Comparison of ENCODE assay signal across 23 cellular contexts in the genomic region with DNA sequence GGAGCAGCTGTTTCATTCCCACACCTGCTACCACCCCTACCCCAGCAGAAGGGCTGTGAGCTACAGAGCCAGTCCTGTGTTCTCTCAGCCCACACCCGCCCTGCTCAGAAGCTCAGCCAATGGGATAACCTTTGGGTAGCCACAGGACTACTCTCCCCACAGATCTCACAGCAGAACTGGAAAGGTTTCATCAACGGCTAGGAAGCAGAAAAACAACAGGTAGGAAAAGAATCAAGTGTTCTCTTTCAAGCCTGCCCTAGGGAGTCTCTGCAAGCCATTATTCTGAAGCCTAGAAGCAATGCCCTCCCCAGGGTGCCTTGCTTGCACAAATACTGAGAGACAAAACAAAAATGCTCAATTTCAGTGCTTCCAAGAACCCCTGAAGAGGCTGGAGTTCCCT.
DNase-seq lines count a peak whose midpoint lies in the region; ATAC-seq and TF ChIP-seq lines count a peak whose summit lies in the region.
"Had no signal": no experiment of that assay in that cellular context is flagged by ENCODE, and none has a peak within 500 bp of the region (broad histone marks: within the 10 kb centered on the region; RNA-seq: fewer than 3 reads in every experiment).

No MANE protein-coding gene starts in this region.

- no peak overlapping the region for H3K4ac ChIP-seq in mesendoderm (ENCODE audit: low read depth, low read length)

- H2BK120ac ChIP-seq in mesendoderm (ENCODE audit: low read depth, low read length) = no peak overlapping the region

- no peaks in the 10 kb centered on the region for H3K9me3 Mint-ChIP-seq in WTC11
- H3K9me3 Mint-ChIP-seq: activated naive CD8-positive, alpha-beta T cell treated with anti-CD3 and anti-CD28 coated beads, Interleukin-2, amount 10 ng/mL, durations not matched to agents 7 days and 5 days had no signal

- H3K23ac ChIP-seq in mesendoderm (ENCODE audit: low read length) = no peak overlapping the region

- no peak overlapping the region for H2BK5ac ChIP-seq in mesendoderm (ENCODE audit: low read length)

- no peak for TF ChIP-seq CTCF in WTC11 (IDR thresholded peaks at IDR 0.05)

- no peak overlapping the region for H3K56ac ChIP-seq in mesendoderm (ENCODE audit: low read length)

- H3K4me1 ChIP-seq in HUES64 (ENCODE audit: insufficient read depth, low read length) (peaks cover 19% of the 10 kb centered on the region), mesendoderm (ENCODE audit: control insufficient read depth, low read depth, low read length) (no peaks in the 10 kb centered on the region)
- H3K4me1 ChIP-seq: colonic mucosa, Peyer's patch, right lobe of liver had no signal

- no peak overlapping the region for H2AK5ac ChIP-seq in mesendoderm (ENCODE audit: low read length)

- no peak overlapping the region for H3K4me3 ChIP-seq in HUES64 (ENCODE audit: low read length)
- H3K4me3 ChIP-seq in mesendoderm (ENCODE audit: low read length) = no peak overlapping the region
- H3K4me3 ChIP-seq: colonic mucosa, GM23248, Peyer's patch, right lobe of liver, tibial artery had no signal

- ATAC-seq in WTC11 = peak; percentile 99
- ATAC-seq: HepG2, right lobe of liver had no signal

- H3K4me1 Mint-ChIP-seq in WTC11 = peaks cover 41% of the 10 kb centered on the region
- H3K4me1 Mint-ChIP-seq: activated naive CD8-positive, alpha-beta T cell treated with anti-CD3 and anti-CD28 coated beads, Interleukin-2, amount 10 ng/mL, durations not matched to agents 7 days and 5 days; CD8-positive, alpha-beta memory T cell; naive B cell had no signal

- no peak overlapping the region for H3K4me2 ChIP-seq in mesendoderm (ENCODE audit: low read length)

- POLR2A ChIA-PET in WTC11 (lab: Charles Lee) = interaction anchor here (0.7 kb wide), 2 partner anchors 10 to 646 kb away, joined by 3 to 10 read pairs; no protein-coding TSS in a partner anchor

- H3K27me3 ChIP-seq in HUES64 (ENCODE audit: insufficient read depth, low read length) (peaks cover 24% of the 10 kb centered on the region), mesendoderm (ENCODE audit: insufficient read depth, low read length, poor library complexity) (no peaks in the 10 kb centered on the region)
- H3K27me3 ChIP-seq: colonic mucosa, Peyer's patch, right lobe of liver, tibial artery had no signal

- H3K4me3 Mint-ChIP-seq in WTC11 = no peak overlapping the region
- H3K4me3 Mint-ChIP-seq: activated naive CD8-positive, alpha-beta T cell treated with anti-CD3 and anti-CD28 coated beads, Interleukin-2, amount 10 ng/mL, durations not matched to agents 7 days and 5 days; CD8-positive, alpha-beta memory T cell; naive B cell had no signal

- no peaks in the 10 kb centered on the region for H3K79me1 ChIP-seq in mesendoderm (ENCODE audit: low read length)

- H3K27ac ChIP-seq in HUES64 (ENCODE audit: low read depth, low read length) = peak overlapping the region; percentile 60; the same call in 1 of the 2 replicates
- H3K27ac ChIP-seq in mesendoderm (ENCODE audit: low read depth, low read length) = no peak overlapping the region
- H3K27ac ChIP-seq: colonic mucosa, GM23248, Peyer's patch, right lobe of liver, tibial artery had no signal

- H3K9ac ChIP-seq in HUES64 (ENCODE audit: low read depth, low read length) (no peak overlapping the region), mesendoderm (ENCODE audit: low read length) (no peak overlapping the region)
- H3K9ac ChIP-seq: GM23248 had no signal

- no peak overlapping the region for H4K5ac ChIP-seq in mesendoderm (ENCODE audit: low read length)

- CTCF ChIA-PET in WTC11 (lab: Charles Lee) = interaction anchor here (0.6 to 1.4 kb wide), 7 partner anchors 15 to 145 kb away, joined by 3 to 7 read pairs (median 5); a partner anchor contains a TSS

- H4K8ac ChIP-seq in mesendoderm (ENCODE audit: low read depth, low read length) = no peak overlapping the region

- H3K18ac ChIP-seq in mesendoderm (ENCODE audit: low read length) = no peak overlapping the region

- H2BK15ac ChIP-seq in mesendoderm (replicated peaks; ENCODE audit: low read depth) = no peak overlapping the region

- H3K36me3 Mint-ChIP-seq in WTC11 = no peaks in the 10 kb centered on the region
- H3K36me3 Mint-ChIP-seq: activated naive CD8-positive, alpha-beta T cell treated with anti-CD3 and anti-CD28 coated beads, Interleukin-2, amount 10 ng/mL, durations not matched to agents 7 days and 5 days; CD8-positive, alpha-beta memory T cell; naive B cell had no signal

- DNase-seq in NCI-H2107 treated with DMSO at 0.1 percent for 48 hours (lab: John Stamatoyannopoulos, UW; ENCODE audit: unreplicated experiment) (peak; percentile 92), WTC11 (ENCODE audit: low spot score) (peak; percentile 54), mesendoderm (peak; percentile 52), NCI-H82 treated with DMSO at 0.1 percent for 48 hours (lab: John Stamatoyannopoulos, UW; ENCODE audit: unreplicated experiment) (no peak)
- DNase-seq in stimulated activated CD4-positive, alpha-beta T cell treated with anti-CD3 and anti-CD28 coated beads, Interleukin-2, amount 100 ng/mL, for 48 hours = no peak
- no peak for DNase-seq in stimulated activated CD4-positive, alpha-beta T cell treated with anti-CD3 and anti-CD28 coated beads, Interleukin-12 subunit alpha, Interleukin-12 subunit beta, amount 100 ng/mL, for 4 hours
- DNase-seq: activated CD4-positive, CD25-positive, alpha-beta regulatory T cell treated with anti-CD3 and anti-CD28 coated beads, Interleukin-2, amount 50 U/mL, for 72 hours; activated naive CD8-positive, alpha-beta T cell treated with anti-CD3 and anti-CD28 coated beads, Interleukin-2, amount 10 ng/mL, durations not matched to agents 7 days and 5 days; CD8-positive, alpha-beta memory T cell; colonic mucosa; DND-41; GM23248; head of caudate nucleus; kidney; naive B cell; NCI-H2029; Peyer's patch; right lobe of liver; stimulated activated naive CD4-positive, alpha-beta T cell; T1000; tibial artery had no signal

- no peaks in the 10 kb centered on the region for H3K9me3 ChIP-seq in HUES64 (ENCODE audit: insufficient read depth, low read depth, low read length)
- H3K9me3 ChIP-seq: colonic mucosa, Peyer's patch, right lobe of liver, tibial artery had no signal

- H3K27ac Mint-ChIP-seq in WTC11 = peak overlapping the region; percentile 88
- H3K27ac Mint-ChIP-seq: activated naive CD8-positive, alpha-beta T cell treated with anti-CD3 and anti-CD28 coated beads, Interleukin-2, amount 10 ng/mL, durations not matched to agents 7 days and 5 days had no signal

- no peaks in the 10 kb centered on the region for H3K79me2 ChIP-seq in mesendoderm (ENCODE audit: control insufficient read depth, insufficient read depth, low read length)

- no peaks in the 10 kb centered on the region for H3K36me3 ChIP-seq in HUES64 (ENCODE audit: insufficient read depth, low read length)
- H3K36me3 ChIP-seq in mesendoderm (ENCODE audit: control insufficient read depth, insufficient read depth, low read length) = no peaks in the 10 kb centered on the region
- H3K36me3 ChIP-seq: colonic mucosa, Peyer's patch, right lobe of liver, tibial artery had no signal

- WGBS in HUES64 = 4% methylated on average over 2 of the region's 2 CpGs
- WGBS in mesendoderm (ENCODE audit: extremely low coverage, insufficient coverage, low lambda C conversion rate) = no CpG with 5 or more reads among the region's 2 CpGs

- H3K27me3 Mint-ChIP-seq in WTC11 (ENCODE audit: low read depth) = peaks cover 63% of the 10 kb centered on the region

TF ChIP-seq in WTC11, 78 proteins besides CTCF, POLR2A, EP300 and RAD21 (continues in another document):
- TF ChIP-seq, protein P1, sequence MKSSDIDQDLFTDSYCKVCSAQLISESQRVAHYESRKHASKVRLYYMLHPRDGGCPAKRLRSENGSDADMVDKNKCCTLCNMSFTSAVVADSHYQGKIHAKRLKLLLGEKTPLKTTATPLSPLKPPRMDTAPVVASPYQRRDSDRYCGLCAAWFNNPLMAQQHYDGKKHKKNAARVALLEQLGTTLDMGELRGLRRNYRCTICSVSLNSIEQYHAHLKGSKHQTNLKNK (CRISPR knock-in tag; IDR thresholded peaks at IDR 0.05) = peak; percentile 69
- TF ChIP-seq ETV6 (CRISPR knock-in tag; IDR thresholded peaks at IDR 0.05) (peak; percentile 77; the same call in 1 of the 2 replicates), ZNF423 (CRISPR knock-in tag; IDR thresholded peaks at IDR 0.05) (peak; percentile 96), NFYB (CRISPR knock-in tag; conservative IDR thresholded peaks at IDR 0.05; ENCODE audit: low read depth) (peak; percentile 23; the same call in 1 of the 2 replicates), MYBL2 (CRISPR knock-in tag; IDR thresholded peaks at IDR 0.05) (0 out of 2 replicates have a peak, but pooled peaks have one; percentile 34)
- TF ChIP-seq, protein P2, sequence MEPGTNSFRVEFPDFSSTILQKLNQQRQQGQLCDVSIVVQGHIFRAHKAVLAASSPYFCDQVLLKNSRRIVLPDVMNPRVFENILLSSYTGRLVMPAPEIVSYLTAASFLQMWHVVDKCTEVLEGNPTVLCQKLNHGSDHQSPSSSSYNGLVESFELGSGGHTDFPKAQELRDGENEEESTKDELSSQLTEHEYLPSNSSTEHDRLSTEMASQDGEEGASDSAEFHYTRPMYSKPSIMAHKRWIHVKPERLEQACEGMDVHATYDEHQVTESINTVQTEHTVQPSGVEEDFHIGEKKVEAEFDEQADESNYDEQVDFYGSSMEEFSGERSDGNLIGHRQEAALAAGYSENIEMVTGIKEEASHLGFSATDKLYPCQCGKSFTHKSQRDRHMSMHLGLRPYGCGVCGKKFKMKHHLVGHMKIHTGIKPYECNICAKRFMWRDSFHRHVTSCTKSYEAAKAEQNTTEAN (CRISPR knock-in tag; IDR thresholded peaks at IDR 0.05) = peak; percentile 80; the same call in 1 of the 2 replicates
- TF ChIP-seq, protein P3, sequence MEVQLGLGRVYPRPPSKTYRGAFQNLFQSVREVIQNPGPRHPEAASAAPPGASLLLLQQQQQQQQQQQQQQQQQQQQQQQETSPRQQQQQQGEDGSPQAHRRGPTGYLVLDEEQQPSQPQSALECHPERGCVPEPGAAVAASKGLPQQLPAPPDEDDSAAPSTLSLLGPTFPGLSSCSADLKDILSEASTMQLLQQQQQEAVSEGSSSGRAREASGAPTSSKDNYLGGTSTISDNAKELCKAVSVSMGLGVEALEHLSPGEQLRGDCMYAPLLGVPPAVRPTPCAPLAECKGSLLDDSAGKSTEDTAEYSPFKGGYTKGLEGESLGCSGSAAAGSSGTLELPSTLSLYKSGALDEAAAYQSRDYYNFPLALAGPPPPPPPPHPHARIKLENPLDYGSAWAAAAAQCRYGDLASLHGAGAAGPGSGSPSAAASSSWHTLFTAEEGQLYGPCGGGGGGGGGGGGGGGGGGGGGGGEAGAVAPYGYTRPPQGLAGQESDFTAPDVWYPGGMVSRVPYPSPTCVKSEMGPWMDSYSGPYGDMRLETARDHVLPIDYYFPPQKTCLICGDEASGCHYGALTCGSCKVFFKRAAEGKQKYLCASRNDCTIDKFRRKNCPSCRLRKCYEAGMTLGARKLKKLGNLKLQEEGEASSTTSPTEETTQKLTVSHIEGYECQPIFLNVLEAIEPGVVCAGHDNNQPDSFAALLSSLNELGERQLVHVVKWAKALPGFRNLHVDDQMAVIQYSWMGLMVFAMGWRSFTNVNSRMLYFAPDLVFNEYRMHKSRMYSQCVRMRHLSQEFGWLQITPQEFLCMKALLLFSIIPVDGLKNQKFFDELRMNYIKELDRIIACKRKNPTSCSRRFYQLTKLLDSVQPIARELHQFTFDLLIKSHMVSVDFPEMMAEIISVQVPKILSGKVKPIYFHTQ (CRISPR knock-in tag; IDR thresholded peaks at IDR 0.05) = 0 out of 2 replicates have a peak, but pooled peaks have one; percentile 51

Comparison
In these comparisons a context has a peak if more than half of its experiments do, and no peak if none do; other contexts are left out.
1. DNase-seq: peak in NCI-H2107 treated with DMSO at 0.1 percent for 48 hours (single experiment), WTC11 (single experiment) and mesendoderm (single experiment); none in stimulated activated CD4-positive, alpha-beta T cell treated with anti-CD3 and anti-CD28 coated beads, Interleukin-2, amount 100 ng/mL, for 48 hours (0 of 2), NCI-H82 treated with DMSO at 0.1 percent for 48 hours (single experiment) and stimulated activated CD4-positive, alpha-beta T cell treated with anti-CD3 and anti-CD28 coated beads, Interleukin-12 subunit alpha, Interleukin-12 subunit beta, amount 100 ng/mL, for 4 hours (single experiment).